In the genomic region with DNA sequence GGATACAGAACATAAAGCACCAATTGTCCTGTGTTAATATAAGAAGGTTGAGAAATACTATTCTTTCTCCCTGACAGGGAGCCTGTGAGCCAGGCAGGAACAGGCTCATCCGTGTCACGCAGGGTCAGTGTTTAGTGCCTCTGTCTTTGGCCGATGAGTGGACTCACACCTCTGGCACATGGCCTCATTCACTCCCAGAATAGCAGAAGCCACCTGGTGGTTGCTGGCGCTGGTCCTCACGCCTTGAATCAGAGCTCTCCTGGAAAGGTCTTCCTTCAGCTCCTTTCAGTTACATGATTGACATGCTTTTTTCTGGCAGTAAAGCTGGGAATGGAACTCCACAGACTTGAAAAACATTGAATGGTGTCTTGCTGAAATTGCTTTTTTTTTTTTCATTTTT, we compare ENCODE assay signal across 12 cellular contexts. TPM values are rescaled to one million over a fixed set of nuclear protein-coding genes. Genes with fewer than 3 reads are reported as not detected.
DNase-seq lines count a peak whose midpoint lies in the region; ATAC-seq and TF ChIP-seq lines count a peak whose summit lies in the region.
"Had no signal": no experiment of that assay in that cellular context is flagged by ENCODE, and none has a peak within 500 bp of the region (broad histone marks: within the 10 kb centered on the region; RNA-seq: fewer than 3 reads in every experiment).

No MANE protein-coding gene starts in this region.

- H3K4me3 ChIP-seq in SK-N-SH (ENCODE audit: low read depth in 2 of 2, low read length in 1 of 2) (no peak overlapping the region), transverse colon (no peak overlapping the region), prostate gland (no peak overlapping the region)
- H3K4me3 ChIP-seq: skin epidermis had no signal

- intact Hi-C loops in left cardiac atrium (cut with DNase I): loop anchor here in 1 of 2 donors (5.0 kb wide), 1 partner anchor 72 kb away; no protein-coding TSS in a partner anchor
- intact Hi-C loops in transverse colon (cut with DNase I; ENCODE audit: low total_unique reads): no loop called here
- intact Hi-C loops in prostate gland (cut with DNase I): no loop called here

- TF ChIP-seq CTCF in SK-N-SH (IDR thresholded peaks at IDR 0.05) (no peak), transverse colon (IDR thresholded peaks at IDR 0.05) (peak in 1 of 5 experiments; percentile 14), prostate gland (IDR thresholded peaks at IDR 0.05) (peak in 1 of 4 experiments; percentile 32)

- no peak overlapping the region for H3K27ac ChIP-seq in SK-N-SH (ENCODE audit: low read depth in 2 of 2, low read length in 1 of 2)
- no peak overlapping the region for H3K27ac ChIP-seq in transverse colon
- no peak overlapping the region for H3K27ac ChIP-seq in prostate gland
- H3K27ac ChIP-seq: skin epidermis had no signal

- no peaks in the 10 kb centered on the region for H3K36me3 ChIP-seq in SK-N-SH (replicated peaks in 1 of 2; ENCODE audit: control insufficient read depth in 1 of 2, insufficient read depth in 2 of 2, low read length in 1 of 2)
- no peaks in the 10 kb centered on the region for H3K36me3 ChIP-seq in transverse colon
- no peaks in the 10 kb centered on the region for H3K36me3 ChIP-seq in prostate gland

- peaks cover 2% of the 10 kb centered on the region for H3F3A ChIP-seq in SK-N-SH (replicated peaks; ENCODE audit: insufficient read depth)

- ATAC-seq in left cardiac atrium (peak; percentile 79 to 89), HG03469 (IDR thresholded peaks at IDR 0.05; ENCODE audit: unreplicated experiment) (no peak)

- POLR2A ChIA-PET in SK-N-SH (lab: Yijun Ruan, JAX): no interaction called here

- H3K9me3 ChIP-seq in SK-N-SH (no peaks in the 10 kb centered on the region), transverse colon (no peaks in the 10 kb centered on the region), prostate gland (no peaks in the 10 kb centered on the region)

- no peak overlapping the region for H2AFZ ChIP-seq in SK-N-SH (ENCODE audit: low read depth)

- DNase-seq in SHP77 (lab: John Stamatoyannopoulos, UW): peak; percentile 26 to 28
- DNase-seq in SHP77 treated with DMSO at 0.1 percent for 48 hours (lab: John Stamatoyannopoulos, UW): no peak
- no peak for DNase-seq in SK-N-SH
- DNase-seq in left cardiac atrium: peak; percentile 47
- DNase-seq in transverse colon: peak; percentile 10
- DNase-seq in prostate gland (ENCODE audit: low spot score): no peak
- no peak for DNase-seq in middle frontal gyrus (ENCODE audit: extremely low spot score, low spot score)
- DNase-seq: activated effector memory CD4-positive, alpha-beta T cell treated with anti-CD3 and anti-CD28 coated beads, Interleukin-2, amount 50 U/mL, for 16 hours had no signal

- 60% methylated on average over 5 of the region's 5 CpGs for WGBS in SK-N-SH (ENCODE audit: low lambda C conversion rate)
- WGBS in transverse colon (ENCODE audit: low coverage in 1 of 2), 2 donors: 38% methylated on average over 5 of the region's 5 CpGs; no CpG with 5 or more reads in 1 of the 2 donors
- WGBS in prostate gland: 26% methylated on average over 5 of the region's 5 CpGs

- H3K4me1 ChIP-seq in SK-N-SH (ENCODE audit: control insufficient read depth in 1 of 2, insufficient read depth in 2 of 2, low read depth in 1 of 2, low read length in 1 of 2): no peaks in the 10 kb centered on the region
- H3K4me1 ChIP-seq in transverse colon: no peaks in the 10 kb centered on the region
- H3K4me1 ChIP-seq in prostate gland (replicated peaks): no peaks in the 10 kb centered on the region

- H3K9me2 ChIP-seq in SK-N-SH: no peaks in the 10 kb centered on the region

- H4K20me1 ChIP-seq in SK-N-SH (ENCODE audit: insufficient read depth): no peaks in the 10 kb centered on the region

- peak; percentile 26; the same call in 1 of the 2 replicates for TF ChIP-seq RAD21 in SK-N-SH (IDR thresholded peaks at IDR 0.05; ENCODE audit: low read length)

- TF ChIP-seq EP300 in SK-N-SH (IDR thresholded peaks at IDR 0.05; ENCODE audit: borderline replicate concordance in 1 of 2, low read depth in 1 of 2, low read length in 1 of 2): no peak
- TF ChIP-seq EP300 in transverse colon (IDR thresholded peaks at IDR 0.05; ENCODE audit: low read depth): no peak

- no peak overlapping the region for H3K9ac ChIP-seq in SK-N-SH

- H3K27me3 ChIP-seq in SK-N-SH (ENCODE audit: insufficient read depth) (no peaks in the 10 kb centered on the region), transverse colon (no peaks in the 10 kb centered on the region), prostate gland (replicated peaks; ENCODE audit: insufficient read depth) (no peaks in the 10 kb centered on the region)

- in situ Hi-C loops in transverse colon (cut with MboI; ENCODE audit: low pct_ligation_motif_present in 1 of 4, low pct_unique_long_range_greater_than_20kb in 1 of 4, low sequenced_read_pairs in 3 of 4): no loop called here

- CTCF ChIA-PET in SK-N-SH (lab: Yijun Ruan, JAX): interaction anchor here (0.6 to 1.4 kb wide), 6 partner anchors 13 to 73 kb away, joined by 3 read pairs; no protein-coding TSS in a partner anchor

- H3K79me2 ChIP-seq in SK-N-SH (ENCODE audit: insufficient read depth): no peaks in the 10 kb centered on the region

- no peak overlapping the region for H3K4me2 ChIP-seq in SK-N-SH

- TF ChIP-seq POLR2A in transverse colon (IDR thresholded peaks at IDR 0.05): no peak
- no peak for TF ChIP-seq POLR2A in prostate gland (IDR thresholded peaks at IDR 0.05)

TF ChIP-seq in SK-N-SH, 30 proteins besides CTCF, POLR2A, EP300 and RAD21:
- TF ChIP-seq GABPA (IDR thresholded peaks at IDR 0.05; ENCODE audit: low read depth) (no peak), TCF12 (IDR thresholded peaks at IDR 0.05) (no peak), RFX5 (IDR thresholded peaks at IDR 0.05; ENCODE audit: low read length) (no peak), TAF1 (IDR thresholded peaks at IDR 0.05; ENCODE audit: borderline replicate concordance, low read depth, low read length) (no peak), SMC3 (IDR thresholded peaks at IDR 0.05; ENCODE audit: low read depth, low read length) (no peak), MAX (IDR thresholded peaks at IDR 0.05; ENCODE audit: low read depth) (no peak)
- TF ChIP-seq, protein P1, sequence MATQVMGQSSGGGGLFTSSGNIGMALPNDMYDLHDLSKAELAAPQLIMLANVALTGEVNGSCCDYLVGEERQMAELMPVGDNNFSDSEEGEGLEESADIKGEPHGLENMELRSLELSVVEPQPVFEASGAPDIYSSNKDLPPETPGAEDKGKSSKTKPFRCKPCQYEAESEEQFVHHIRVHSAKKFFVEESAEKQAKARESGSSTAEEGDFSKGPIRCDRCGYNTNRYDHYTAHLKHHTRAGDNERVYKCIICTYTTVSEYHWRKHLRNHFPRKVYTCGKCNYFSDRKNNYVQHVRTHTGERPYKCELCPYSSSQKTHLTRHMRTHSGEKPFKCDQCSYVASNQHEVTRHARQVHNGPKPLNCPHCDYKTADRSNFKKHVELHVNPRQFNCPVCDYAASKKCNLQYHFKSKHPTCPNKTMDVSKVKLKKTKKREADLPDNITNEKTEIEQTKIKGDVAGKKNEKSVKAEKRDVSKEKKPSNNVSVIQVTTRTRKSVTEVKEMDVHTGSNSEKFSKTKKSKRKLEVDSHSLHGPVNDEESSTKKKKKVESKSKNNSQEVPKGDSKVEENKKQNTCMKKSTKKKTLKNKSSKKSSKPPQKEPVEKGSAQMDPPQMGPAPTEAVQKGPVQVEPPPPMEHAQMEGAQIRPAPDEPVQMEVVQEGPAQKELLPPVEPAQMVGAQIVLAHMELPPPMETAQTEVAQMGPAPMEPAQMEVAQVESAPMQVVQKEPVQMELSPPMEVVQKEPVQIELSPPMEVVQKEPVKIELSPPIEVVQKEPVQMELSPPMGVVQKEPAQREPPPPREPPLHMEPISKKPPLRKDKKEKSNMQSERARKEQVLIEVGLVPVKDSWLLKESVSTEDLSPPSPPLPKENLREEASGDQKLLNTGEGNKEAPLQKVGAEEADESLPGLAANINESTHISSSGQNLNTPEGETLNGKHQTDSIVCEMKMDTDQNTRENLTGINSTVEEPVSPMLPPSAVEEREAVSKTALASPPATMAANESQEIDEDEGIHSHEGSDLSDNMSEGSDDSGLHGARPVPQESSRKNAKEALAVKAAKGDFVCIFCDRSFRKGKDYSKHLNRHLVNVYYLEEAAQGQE (IDR thresholded peaks at IDR 0.05; ENCODE audit: low read depth, low read length): no peak

RNA-seq across cellular contexts. Expression of gene SIAH3, which starts 28.1 kb away (rescaled TPM):
- 0.08 TPM in 2 replicates for polyA plus RNA-seq in SK-N-SH (2012; rRNA removed)
- 0.05 TPM in 2 replicates for polyA plus RNA-seq in SK-N-SH (2012; cell fraction: cytosol; rRNA removed)
- polyA plus RNA-seq in SK-N-SH (2012; cell fraction: nucleus; rRNA removed): 0.09 and 0.11 TPM in 2 replicates
- not detected for total RNA-seq in left cardiac atrium
- not detected for total RNA-seq in transverse colon
- under 1 TPM in 1 of 2 donors, not detected in 1; 0.06 TPM for total RNA-seq in prostate gland
- total RNA-seq: subcutaneous adipose tissue had no signal
- polyA plus RNA-seq: BJ had no signal

Comparison
In these comparisons a context has a peak if more than half of its experiments do, and no peak if none do; other contexts are left out.
1. DNase-seq: peak in SHP77 (2 of 2), left cardiac atrium (single experiment) and transverse colon (single experiment); none in SHP77 treated with DMSO at 0.1 percent for 48 hours (single experiment), SK-N-SH (single experiment), prostate gland (single experiment) and middle frontal gyrus (single experiment).